Comparison of ENCODE assay signal across 18 cellular contexts in genomic region chr1:37342736-37343135, GRCh38.
"Had no signal": no experiment of that assay in that cellular context is flagged by ENCODE, and none has a peak within 500 bp of the region (broad histone marks: within the 10 kb centered on the region; RNA-seq: fewer than 3 reads in every experiment).

No MANE protein-coding gene starts in this region.

- H3K4me2 ChIP-seq: hepatocyte had no signal

- H3K4me3 Mint-ChIP-seq: activated naive CD8-positive, alpha-beta T cell treated with anti-CD3 and anti-CD28 coated beads, Interleukin-2, amount 10 ng/mL, durations not matched to agents 7 days and 5 days; activated T-helper 1 cell treated with anti-CD3 and anti-CD28 coated beads, Interleukin-12 subunit alpha, Interleukin-12 subunit beta, Interleukin-2, Interleukin-4 antibody, amounts not matched to agents 30 ng/mL and 10 ng/mL and 1 ng/mL, durations not matched to agents 14 hours and 24 hours and 36 hours; memory B cell; naive thymus-derived CD8-positive, alpha-beta T cell; stimulated activated naive CD8-positive, alpha-beta T cell treated with anti-CD3 and anti-CD28 coated beads, Interleukin-15, Interleukin-2, amounts not matched to agents 100 ng/mL and 50 ng/mL, for 24 hours had no signal

- H3K4me1 ChIP-seq: esophagus squamous epithelium, left ventricle myocardium inferior, right lobe of liver, spleen, suprapubic skin had no signal

- H3K27ac Mint-ChIP-seq: activated naive CD8-positive, alpha-beta T cell treated with anti-CD3 and anti-CD28 coated beads, Interleukin-2, amount 10 ng/mL, durations not matched to agents 7 days and 5 days; activated T-helper 1 cell treated with anti-CD3 and anti-CD28 coated beads, Interleukin-12 subunit alpha, Interleukin-12 subunit beta, Interleukin-2, Interleukin-4 antibody, amounts not matched to agents 30 ng/mL and 10 ng/mL and 1 ng/mL, durations not matched to agents 14 hours and 24 hours and 36 hours; memory B cell; naive thymus-derived CD8-positive, alpha-beta T cell; stimulated activated naive CD8-positive, alpha-beta T cell treated with anti-CD3 and anti-CD28 coated beads, Interleukin-15, Interleukin-2, amounts not matched to agents 100 ng/mL and 50 ng/mL, for 24 hours had no signal

- H3K36me3 Mint-ChIP-seq: activated naive CD8-positive, alpha-beta T cell treated with anti-CD3 and anti-CD28 coated beads, Interleukin-2, amount 10 ng/mL, durations not matched to agents 7 days and 5 days; memory B cell; naive thymus-derived CD8-positive, alpha-beta T cell had no signal

- H3K79me2 ChIP-seq: hepatocyte had no signal

- H3K36me3 ChIP-seq: esophagus squamous epithelium, left ventricle myocardium inferior, right lobe of liver, spleen, suprapubic skin had no signal

- DNase-seq: activated CD4-positive, alpha-beta T cell treated with anti-CD3 and anti-CD28 coated beads, Interleukin-2, amount 50 U/mL, for 1 hour; activated CD8-positive, alpha-beta memory T cell treated with anti-CD3 and anti-CD28 coated beads for 24 hours; activated naive CD8-positive, alpha-beta T cell treated with anti-CD3 and anti-CD28 coated beads, Interleukin-2, amount 10 ng/mL, durations not matched to agents 7 days and 5 days; anterior cingulate cortex; cortex of kidney; effector CD4-positive, alpha-beta T cell; esophagus squamous epithelium; left ventricle myocardium inferior; naive thymus-derived CD8-positive, alpha-beta T cell; occipital lobe; right lobe of liver; spleen; trophoblast cell had no signal

- H3K27me3 ChIP-seq: hepatocyte, right lobe of liver had no signal

- H3K4me3 ChIP-seq: esophagus squamous epithelium, hepatocyte, left ventricle myocardium inferior, right lobe of liver, spleen, suprapubic skin had no signal

- ATAC-seq: naive thymus-derived CD8-positive, alpha-beta T cell; right lobe of liver had no signal

- H2AFZ ChIP-seq: hepatocyte had no signal

- H3K4me1 Mint-ChIP-seq: activated naive CD8-positive, alpha-beta T cell treated with anti-CD3 and anti-CD28 coated beads, Interleukin-2, amount 10 ng/mL, durations not matched to agents 7 days and 5 days; naive thymus-derived CD8-positive, alpha-beta T cell had no signal

- H3K27ac ChIP-seq: esophagus squamous epithelium, hepatocyte, left ventricle myocardium inferior, right lobe of liver, spleen, suprapubic skin had no signal

- H3K9me3 ChIP-seq: esophagus squamous epithelium, right lobe of liver, spleen, suprapubic skin had no signal

- H3K9me3 Mint-ChIP-seq: activated naive CD8-positive, alpha-beta T cell treated with anti-CD3 and anti-CD28 coated beads, Interleukin-2, amount 10 ng/mL, durations not matched to agents 7 days and 5 days; activated T-helper 1 cell treated with anti-CD3 and anti-CD28 coated beads, Interleukin-12 subunit alpha, Interleukin-12 subunit beta, Interleukin-2, Interleukin-4 antibody, amounts not matched to agents 30 ng/mL and 10 ng/mL and 1 ng/mL, durations not matched to agents 14 hours and 24 hours and 36 hours; memory B cell; stimulated activated naive CD8-positive, alpha-beta T cell treated with anti-CD3 and anti-CD28 coated beads, Interleukin-15, Interleukin-2, amounts not matched to agents 100 ng/mL and 50 ng/mL, for 24 hours had no signal
